ENCODE assay signal across 17 cellular contexts in the genomic region with DNA sequence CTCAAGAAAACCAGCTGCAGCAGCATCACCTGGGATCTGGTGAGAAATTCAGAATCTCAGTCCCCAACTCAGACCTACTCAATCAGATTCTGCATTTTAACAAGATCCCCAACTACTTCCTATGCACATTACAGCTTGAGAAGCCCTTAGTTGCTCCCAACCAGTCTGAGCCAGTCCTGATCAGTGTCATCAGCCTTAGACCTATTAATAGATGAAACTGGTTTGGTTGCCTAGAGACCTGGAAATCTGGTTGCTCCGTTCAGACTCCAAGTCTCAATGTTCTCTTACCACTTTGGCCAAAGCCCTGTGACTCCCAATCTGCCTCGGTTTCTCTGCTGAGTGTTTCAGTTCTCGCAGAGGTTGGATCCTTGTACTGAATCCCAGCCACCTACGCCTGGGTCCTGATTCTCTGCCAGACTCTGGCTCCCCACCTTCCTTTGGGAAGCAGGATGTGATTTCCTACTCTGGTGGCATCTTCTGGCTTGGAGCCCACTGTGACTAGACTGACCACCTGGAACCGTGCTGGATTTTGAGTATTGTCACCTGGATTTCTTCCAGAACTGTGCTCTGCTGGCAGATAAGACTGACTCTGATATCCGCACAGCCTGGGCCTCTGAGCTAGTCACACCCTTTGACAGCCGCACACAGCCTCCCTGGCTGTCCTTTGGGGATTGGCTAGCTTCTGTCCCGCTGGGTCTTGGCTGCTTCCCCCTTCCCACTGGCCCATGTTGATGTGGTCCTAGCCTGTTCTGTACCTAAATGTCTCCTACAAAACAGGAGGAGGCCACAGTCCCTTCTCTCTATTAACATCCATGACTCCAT. TPM values are rescaled to one million over a fixed set of nuclear protein-coding genes. Genes with fewer than 3 reads are reported as not detected.
DNase-seq lines count a peak whose midpoint lies in the region; ATAC-seq, FAIRE-seq and TF ChIP-seq lines count a peak whose summit lies in the region.
"Had no signal": no experiment of that assay in that cellular context is flagged by ENCODE, and none has a peak within 500 bp of the region (broad histone marks: within the 10 kb centered on the region; RNA-seq: fewer than 3 reads in every experiment).

No MANE protein-coding gene starts in this region.

- H3K36me3 ChIP-seq in right atrium auricular region (no peaks in the 10 kb centered on the region), skeletal muscle tissue (ENCODE audit: control insufficient read depth in 3 of 3, insufficient read depth in 3 of 3, low read length in 3 of 3) (no peaks in the 10 kb centered on the region), HepG2 (replicated peaks in 1 of 2; ENCODE audit: control insufficient read depth in 1 of 2, insufficient read depth in 2 of 2, low read length in 2 of 2) (no peaks in the 10 kb centered on the region)

- H3K27me3 ChIP-seq in right atrium auricular region, result no peaks in the 10 kb centered on the region
- H3K27me3 ChIP-seq in skeletal muscle tissue (ENCODE audit: control insufficient read depth in 3 of 3, insufficient read depth in 3 of 3, low read length in 3 of 3), result no peaks in the 10 kb centered on the region
- no peaks in the 10 kb centered on the region for H3K27me3 ChIP-seq in HepG2 (ENCODE audit: control insufficient read depth in 1 of 2, insufficient read depth in 2 of 2, low read length in 2 of 2)

- TF ChIP-seq CTCF in right atrium auricular region (IDR thresholded peaks at IDR 0.05) (no peak), HepG2 (CRISPR knock-in tag; IDR thresholded peaks at IDR 0.05) (no peak)

- no peaks in the 10 kb centered on the region for H4K20me1 ChIP-seq in HepG2 (ENCODE audit: insufficient read depth, low read length)

- BruUV-seq in HepG2 (replicated peaks; lab: Mats Ljungman, UMichigan), result no TSS peak

- H3K79me2 ChIP-seq in HepG2 (ENCODE audit: insufficient read depth, low read length), result no peaks in the 10 kb centered on the region

- H2AFZ ChIP-seq in HepG2 (ENCODE audit: low read length), result no peak overlapping the region

- peak; percentile 87 for ATAC-seq in SK-N-SH treated with all-trans-retinoic acid at 6 μM for 48 hours
- ATAC-seq in HepG2, result no peak
- no peak for ATAC-seq in HG03025 (IDR thresholded peaks at IDR 0.05; ENCODE audit: low FRiP score, unreplicated experiment)
- ATAC-seq: activated T-cell treated with anti-CD3 and anti-CD28 coated beads, Interleukin-2, amount 50 U/mL, for 4 hours had no signal

- FAIRE-seq in HepG2 (lab: Jason Lieb, UNC), result no peak

- 48% methylated on average over 8 of the region's 8 CpGs for WGBS in HepG2 (ENCODE audit: low lambda C conversion rate)

- POLR2A ChIA-PET in HepG2 (lab: Yijun Ruan, JAX), result no interaction called here

- no peak for TF ChIP-seq EP300 in HepG2 (IDR thresholded peaks at IDR 0.05; ENCODE audit: low read depth in 2 of 2, low read length in 2 of 2)
- no peak for TF ChIP-seq EP300 in HepG2 (CRISPR knock-in tag; IDR thresholded peaks at IDR 0.05; ENCODE audit: borderline replicate concordance)

- no peak overlapping the region for H3K4me2 ChIP-seq in HepG2 (ENCODE audit: low read depth, low read length)
- H3K4me2 ChIP-seq: smooth muscle cell had no signal

- H3K9me3 ChIP-seq in right atrium auricular region (no peaks in the 10 kb centered on the region), skeletal muscle tissue (ENCODE audit: control insufficient read depth in 3 of 3, low read length in 3 of 3) (no peaks in the 10 kb centered on the region), HepG2 (ENCODE audit: low read length) (no peaks in the 10 kb centered on the region)

- peak overlapping the region in 1 of 3 donors; percentile 41 for H3K9ac ChIP-seq in skeletal muscle tissue (ENCODE audit: low read depth in 1 of 3, low read length in 3 of 3)
- no peak overlapping the region for H3K9ac ChIP-seq in HepG2 (ENCODE audit: insufficient read depth, low read depth, low read length)

- H3K4me3 ChIP-seq in right atrium auricular region (no peak overlapping the region), skeletal muscle tissue (ENCODE audit: low read length in 3 of 3) (no peak overlapping the region), HepG2 (replicated peaks in 1 of 3; ENCODE audit: insufficient read depth in 1 of 3, low read depth in 2 of 3, low read length in 3 of 3) (no peak overlapping the region)
- H3K4me3 ChIP-seq: smooth muscle cell had no signal

- TF ChIP-seq POLR2A in HepG2 (IDR thresholded peaks at IDR 0.05; ENCODE audit: insufficient read depth in 1 of 2, low read depth in 2 of 2, low read length in 2 of 2), result no peak

- in situ Hi-C loops in HepG2 (cut with HindIII; ENCODE audit: extremely low pct_ligation_motif_present, low pct_unique_long_range_greater_than_20kb), result no loop called here

- no peak for TF ChIP-seq RAD21 in HepG2 (CRISPR knock-in tag; IDR thresholded peaks at IDR 0.05)

- intact Hi-C loops in HepG2 (cut with micrococcal nuclease; ENCODE audit: unreplicated experiment), result no loop called here

- peak overlapping the region; percentile 75 to 81 for H3K27ac ChIP-seq in right atrium auricular region
- peak overlapping the region; percentile 46 for H3K27ac ChIP-seq in skeletal muscle tissue (ENCODE audit: low read depth, low read length)
- H3K27ac ChIP-seq in HepG2 (ENCODE audit: extremely low read length, insufficient read depth, low read length), result no peak overlapping the region

- DNase-seq in DMS 273 (lab: John Stamatoyannopoulos, UW; ENCODE audit: unreplicated experiment) (peak; percentile 45), DMS 273 treated with DMSO at 0.1 percent for 48 hours (lab: John Stamatoyannopoulos, UW) (no peak), right atrium auricular region (ENCODE audit: low spot score) (no peak), HepG2 (ENCODE audit: low spot score) (no peak), SW480 (ENCODE audit: low spot score) (no peak)
- DNase-seq: 8988T; activated CD4-positive, alpha-beta T cell treated with anti-CD3 and anti-CD28 coated beads, Interleukin-2, amount 50 U/mL, for 4 hours; activated T-cell treated with anti-CD3 and anti-CD28 coated beads, Interleukin-2, amount 50 U/mL, for 4 hours; CD4-positive, alpha-beta memory T cell; central memory CD4-positive, alpha-beta T cell; endodermal cell; MV-4-11; NCI-H2171 treated with DMSO at 0.1 percent for 48 hours had no signal

- H3K4me1 ChIP-seq in right atrium auricular region (peaks cover 0 to 16% of the 10 kb centered on the region in 2 donors), skeletal muscle tissue (ENCODE audit: control insufficient read depth in 3 of 3, insufficient read depth in 3 of 3, low read length in 3 of 3) (peaks cover 9 to 14% (median 10%) of the 10 kb centered on the region in 3 donors), HepG2 (ENCODE audit: insufficient read depth, low read length) (no peaks in the 10 kb centered on the region)

- CTCF ChIA-PET in HepG2 (lab: Yijun Ruan, JAX; ENCODE audit: low intra/inter-chr PET ratio, low total read pairs), result no interaction called here

TF ChIP-seq in SK-N-SH treated with all-trans-retinoic acid at 6 μM for 48 hours, 23 proteins besides CTCF, POLR2A, EP300 and RAD21 (continues in another document):
- no peak for TF ChIP-seq RARB (CRISPR knock-in tag; IDR thresholded peaks at IDR 0.05)
- TF ChIP-seq ARNTL (CRISPR knock-in tag; IDR thresholded peaks at IDR 0.05; ENCODE audit: borderline replicate concordance, low read depth), result no peak
- TF ChIP-seq ZNF8 (CRISPR knock-in tag; IDR thresholded peaks at IDR 0.05), result no peak

RNA-seq across cellular contexts. Expression of gene ATXN1, which starts 20.3 kb away (rescaled TPM):
- total RNA-seq in right atrium auricular region, result 10 to 100 TPM; 41.8 to 62.0 TPM
- 30.8 TPM for total RNA-seq in skeletal muscle tissue
- 16.3 and 20.7 TPM in 2 replicates for total RNA-seq in HepG2 (2016; rRNA removed; fragmentation: Illumina TruSeq; extraction: Trizol)
- 21.4 and 22.2 TPM in 2 replicates for total RNA-seq in HepG2 (2016; cell fraction: cytosol; rRNA removed; fragmentation: Illumina TruSeq; extraction: Trizol; ENCODE audit: low read depth)
- 15.7 and 19.7 TPM in 2 replicates for total RNA-seq in HepG2 (2016; cell fraction: insoluble cytoplasmic fraction; rRNA removed; fragmentation: Illumina TruSeq; extraction: Trizol)
- 19.8 and 25.4 TPM in 2 replicates for total RNA-seq in HepG2 (2016; cell fraction: membrane; rRNA removed; fragmentation: Illumina TruSeq; extraction: Trizol)
- total RNA-seq in HepG2 (2016; cell fraction: nucleus; rRNA removed; fragmentation: Illumina TruSeq; extraction: Trizol), result 49.6 and 54.8 TPM in 2 replicates
- 39.5 and 40.2 TPM in 2 replicates for polyA plus RNA-seq in HepG2 (2011; rRNA removed)
- polyA plus RNA-seq in HepG2 (2011; cell fraction: cytosol; rRNA removed), result 18.2 and 19.6 TPM in 2 replicates
- 69.8 and 87.7 TPM in 2 replicates for polyA plus RNA-seq in HepG2 (2011; cell fraction: nucleus; rRNA removed)
- polyA plus RNA-seq in HepG2 (2012), result 20.4 and 28.6 TPM in 2 replicates
- 2.6 and 3.3 TPM in 2 replicates for polyA plus RNA-seq in HepG2 (2016; cell fraction: cytosol; fragmentation: Illumina TruSeq; extraction: Trizol; ENCODE audit: low read depth)
- polyA plus RNA-seq in HepG2 (2016; cell fraction: insoluble cytoplasmic fraction; fragmentation: Illumina TruSeq; extraction: Trizol; ENCODE audit: low read depth), result 12.1 and 12.2 TPM in 2 replicates
- 4.0 and 4.1 TPM in 2 replicates for polyA plus RNA-seq in HepG2 (2016; cell fraction: membrane; fragmentation: Illumina TruSeq; extraction: Trizol; ENCODE audit: low read depth)
- polyA plus RNA-seq in HepG2 (2016; cell fraction: nucleus; fragmentation: Illumina TruSeq; extraction: Trizol; ENCODE audit: insufficient read depth, low read depth), result 18.8 TPM in 2 replicates
- 13.4 and 120 TPM in 2 replicates for polyA minus RNA-seq in HepG2 (2011; rRNA and poly(A)+ RNA removed; ENCODE audit: low replicate concordance)
- polyA minus RNA-seq in HepG2 (2011; cell fraction: cytosol; rRNA and poly(A)+ RNA removed), result 36.1 and 49.7 TPM in 2 replicates
- polyA minus RNA-seq in HepG2 (2011; cell fraction: nucleus; rRNA and poly(A)+ RNA removed), result 200 and 217 TPM in 2 replicates
